Comparison of ENCODE assay signal across 8 cellular contexts in genomic region chr17:3683054-3683511, GRCh38.
A peak's percentile ranks its signal among the peaks of the same experiment; 100 is the strongest.
DNase-seq lines count a peak whose midpoint lies in the region; ATAC-seq lines count a peak whose summit lies in the region.

No MANE protein-coding gene starts in this region.

- ATAC-seq in HG02885 (IDR thresholded peaks at IDR 0.05; ENCODE audit: poor library complexity, unreplicated experiment) = peak; percentile 47

- DNase-seq in EL (peak; percentile 47), T-helper 2 cell (peak in 4 of 5 experiments; percentile 30 to 62 (median 40)), astrocyte of the hippocampus (ENCODE audit: low read depth, low spot score) (peak; percentile 45), kidney glomerular epithelial cell (lab: John Stamatoyannopoulos, UW) (peak; percentile 23), NCI-H2107 (lab: John Stamatoyannopoulos, UW) (no peak), middle frontal gyrus (ENCODE audit: extremely low spot score, low spot score) (no peak)
- DNase-seq in stimulated activated CD8-positive, alpha-beta memory T cell treated with anti-CD3 and anti-CD28 coated beads, Interleukin-7, amount 100 ng/mL, for 4 hours (ENCODE audit: low read depth in 2 of 2) = peak; percentile 30 to 33

Comparison
In these comparisons a context has a peak if more than half of its experiments do, and no peak if none do; other contexts are left out.
1. DNase-seq: peak in EL (single experiment), T-helper 2 cell (4 of 5), astrocyte of the hippocampus (single experiment), kidney glomerular epithelial cell (single experiment) and stimulated activated CD8-positive, alpha-beta memory T cell treated with anti-CD3 and anti-CD28 coated beads, Interleukin-7, amount 100 ng/mL, for 4 hours (2 of 2); none in NCI-H2107 (single experiment) and middle frontal gyrus (single experiment).